ENCODE assay signal across 1 cellular context in the genomic region with DNA sequence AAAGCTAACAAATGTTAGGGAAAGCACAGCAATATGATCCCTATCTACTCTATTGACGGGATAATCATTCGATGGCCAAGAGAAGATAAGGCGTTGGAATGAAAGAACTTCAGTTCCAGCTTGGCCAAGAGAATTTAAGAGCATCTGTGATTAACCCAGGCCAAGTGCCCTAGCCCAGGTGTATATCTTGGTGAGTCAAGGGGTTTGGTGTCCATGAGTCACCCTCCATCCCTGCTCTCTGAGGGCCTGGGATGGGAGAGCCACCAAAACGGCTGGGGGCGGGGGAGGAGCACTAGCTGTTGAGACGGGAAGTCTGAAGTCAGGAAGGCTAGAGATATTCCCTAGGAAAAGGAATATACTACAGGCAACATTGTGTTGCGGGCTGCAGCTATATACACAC.
TF ChIP-seq lines count a peak whose summit lies in the region.

No MANE protein-coding gene starts in this region.

TF ChIP-seq in HCT116, 20 proteins besides CTCF, POLR2A, EP300 and RAD21 (continued from another document):
- TF ChIP-seq ZNF274 (IDR thresholded peaks at IDR 0.05; ENCODE audit: low read depth, low read length) (no peak), EZH2phosphoT487 (IDR thresholded peaks at IDR 0.05; ENCODE audit: borderline replicate concordance) (no peak), SRF (IDR thresholded peaks at IDR 0.05; ENCODE audit: low read depth) (no peak), CEBPB (IDR thresholded peaks at IDR 0.05; ENCODE audit: low read depth) (no peak), ELF1 (IDR thresholded peaks at IDR 0.05; ENCODE audit: borderline replicate concordance, low read depth) (no peak), EGR1 (IDR thresholded peaks at IDR 0.05; ENCODE audit: low read depth) (no peak), SP1 (IDR thresholded peaks at IDR 0.05; ENCODE audit: low read depth) (no peak; the same call in 1 of the 2 replicates), JUND (IDR thresholded peaks at IDR 0.05) (peak; percentile 76), TCF7L2 (IDR thresholded peaks at IDR 0.05; ENCODE audit: borderline replicate concordance, extremely low read depth, insufficient read depth, insufficient read length) (no peak), YY1 (IDR thresholded peaks at IDR 0.05; ENCODE audit: extremely low read depth, insufficient replicate concordance, low read depth, low read length) (peak; percentile 5), EZH2 (IDR thresholded peaks at IDR 0.05) (no peak), POLR2AphosphoS5 (IDR thresholded peaks at IDR 0.05; ENCODE audit: low read depth, low read length) (no peak), CBX3 (IDR thresholded peaks at IDR 0.05; ENCODE audit: low read depth) (peak; percentile 61; the same call in 1 of the 2 replicates)
- TF ChIP-seq, protein P1, sequence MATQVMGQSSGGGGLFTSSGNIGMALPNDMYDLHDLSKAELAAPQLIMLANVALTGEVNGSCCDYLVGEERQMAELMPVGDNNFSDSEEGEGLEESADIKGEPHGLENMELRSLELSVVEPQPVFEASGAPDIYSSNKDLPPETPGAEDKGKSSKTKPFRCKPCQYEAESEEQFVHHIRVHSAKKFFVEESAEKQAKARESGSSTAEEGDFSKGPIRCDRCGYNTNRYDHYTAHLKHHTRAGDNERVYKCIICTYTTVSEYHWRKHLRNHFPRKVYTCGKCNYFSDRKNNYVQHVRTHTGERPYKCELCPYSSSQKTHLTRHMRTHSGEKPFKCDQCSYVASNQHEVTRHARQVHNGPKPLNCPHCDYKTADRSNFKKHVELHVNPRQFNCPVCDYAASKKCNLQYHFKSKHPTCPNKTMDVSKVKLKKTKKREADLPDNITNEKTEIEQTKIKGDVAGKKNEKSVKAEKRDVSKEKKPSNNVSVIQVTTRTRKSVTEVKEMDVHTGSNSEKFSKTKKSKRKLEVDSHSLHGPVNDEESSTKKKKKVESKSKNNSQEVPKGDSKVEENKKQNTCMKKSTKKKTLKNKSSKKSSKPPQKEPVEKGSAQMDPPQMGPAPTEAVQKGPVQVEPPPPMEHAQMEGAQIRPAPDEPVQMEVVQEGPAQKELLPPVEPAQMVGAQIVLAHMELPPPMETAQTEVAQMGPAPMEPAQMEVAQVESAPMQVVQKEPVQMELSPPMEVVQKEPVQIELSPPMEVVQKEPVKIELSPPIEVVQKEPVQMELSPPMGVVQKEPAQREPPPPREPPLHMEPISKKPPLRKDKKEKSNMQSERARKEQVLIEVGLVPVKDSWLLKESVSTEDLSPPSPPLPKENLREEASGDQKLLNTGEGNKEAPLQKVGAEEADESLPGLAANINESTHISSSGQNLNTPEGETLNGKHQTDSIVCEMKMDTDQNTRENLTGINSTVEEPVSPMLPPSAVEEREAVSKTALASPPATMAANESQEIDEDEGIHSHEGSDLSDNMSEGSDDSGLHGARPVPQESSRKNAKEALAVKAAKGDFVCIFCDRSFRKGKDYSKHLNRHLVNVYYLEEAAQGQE (IDR thresholded peaks at IDR 0.05; ENCODE audit: low read depth) = no peak
- TF ChIP-seq, protein P2, sequence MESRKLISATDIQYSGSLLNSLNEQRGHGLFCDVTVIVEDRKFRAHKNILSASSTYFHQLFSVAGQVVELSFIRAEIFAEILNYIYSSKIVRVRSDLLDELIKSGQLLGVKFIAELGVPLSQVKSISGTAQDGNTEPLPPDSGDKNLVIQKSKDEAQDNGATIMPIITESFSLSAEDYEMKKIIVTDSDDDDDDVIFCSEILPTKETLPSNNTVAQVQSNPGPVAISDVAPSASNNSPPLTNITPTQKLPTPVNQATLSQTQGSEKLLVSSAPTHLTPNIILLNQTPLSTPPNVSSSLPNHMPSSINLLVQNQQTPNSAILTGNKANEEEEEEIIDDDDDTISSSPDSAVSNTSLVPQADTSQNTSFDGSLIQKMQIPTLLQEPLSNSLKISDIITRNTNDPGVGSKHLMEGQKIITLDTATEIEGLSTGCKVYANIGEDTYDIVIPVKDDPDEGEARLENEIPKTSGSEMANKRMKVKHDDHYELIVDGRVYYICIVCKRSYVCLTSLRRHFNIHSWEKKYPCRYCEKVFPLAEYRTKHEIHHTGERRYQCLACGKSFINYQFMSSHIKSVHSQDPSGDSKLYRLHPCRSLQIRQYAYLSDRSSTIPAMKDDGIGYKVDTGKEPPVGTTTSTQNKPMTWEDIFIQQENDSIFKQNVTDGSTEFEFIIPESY (IDR thresholded peaks at IDR 0.05; ENCODE audit: extremely low read depth, insufficient replicate concordance, low read length) = no peak
- TF ChIP-seq, protein P3, sequence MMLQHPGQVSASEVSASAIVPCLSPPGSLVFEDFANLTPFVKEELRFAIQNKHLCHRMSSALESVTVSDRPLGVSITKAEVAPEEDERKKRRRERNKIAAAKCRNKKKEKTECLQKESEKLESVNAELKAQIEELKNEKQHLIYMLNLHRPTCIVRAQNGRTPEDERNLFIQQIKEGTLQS (IDR thresholded peaks at IDR 0.05) = no peak
- TF ChIP-seq, protein P4, sequence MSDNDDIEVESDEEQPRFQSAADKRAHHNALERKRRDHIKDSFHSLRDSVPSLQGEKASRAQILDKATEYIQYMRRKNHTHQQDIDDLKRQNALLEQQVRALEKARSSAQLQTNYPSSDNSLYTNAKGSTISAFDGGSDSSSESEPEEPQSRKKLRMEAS (IDR thresholded peaks at IDR 0.05) = no peak
